Comparison of ENCODE assay signal across 1 cellular context in the genomic region with DNA sequence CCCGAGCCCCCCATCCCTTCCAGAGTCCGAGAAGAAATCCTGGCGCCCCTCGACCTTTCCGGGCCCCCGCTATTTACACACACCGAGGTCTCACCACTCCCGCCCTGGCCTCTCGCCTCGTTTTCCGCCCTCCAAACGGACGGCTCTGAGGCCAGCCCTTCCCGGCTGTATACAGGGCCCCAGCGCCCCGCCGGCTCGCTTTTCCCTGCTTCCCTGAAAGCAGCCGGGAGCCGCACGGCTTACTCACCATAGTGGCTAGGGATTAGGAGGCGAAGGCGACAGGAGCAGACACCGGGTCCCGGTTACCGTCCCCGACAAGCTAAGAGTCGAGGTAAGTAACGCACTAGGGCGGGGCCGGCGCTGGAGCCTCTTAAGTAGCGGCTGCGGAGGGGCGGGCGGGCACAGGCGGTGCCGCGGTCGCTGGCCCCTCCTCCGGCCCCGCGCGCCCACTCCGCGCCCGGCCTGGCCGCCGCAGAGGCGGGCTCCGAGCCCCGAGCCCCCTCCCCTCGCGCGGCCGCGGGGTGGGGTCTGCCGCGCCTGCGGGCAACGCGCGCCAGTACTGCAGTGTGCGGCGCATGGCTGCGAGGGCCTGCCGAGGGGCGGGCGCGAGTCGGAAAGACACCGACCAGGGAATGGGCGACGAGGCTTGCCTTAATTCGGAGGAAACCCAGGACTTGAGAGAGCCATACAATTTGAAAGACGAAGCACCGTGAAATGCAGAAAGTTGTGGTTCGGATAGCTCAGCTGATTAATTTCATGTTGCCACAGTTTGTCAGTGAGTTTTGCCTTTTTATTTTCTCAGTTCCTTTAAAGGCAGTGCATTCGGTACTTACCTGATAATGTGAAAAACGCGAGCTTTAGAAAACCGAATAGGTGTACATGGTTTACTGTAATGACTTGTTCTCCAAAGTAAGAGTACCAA.
TF ChIP-seq lines count a peak whose summit lies in the region.

A gene (minus strand): TSS at position 345 of the 922 bp plus-strand sequence. CDS start 95 bp downstream, at position 250.

TF ChIP-seq in HepG2, 621 proteins besides CTCF, POLR2A, EP300 and RAD21 (continued from another document and continues in another):
- TF ChIP-seq, protein P1, sequence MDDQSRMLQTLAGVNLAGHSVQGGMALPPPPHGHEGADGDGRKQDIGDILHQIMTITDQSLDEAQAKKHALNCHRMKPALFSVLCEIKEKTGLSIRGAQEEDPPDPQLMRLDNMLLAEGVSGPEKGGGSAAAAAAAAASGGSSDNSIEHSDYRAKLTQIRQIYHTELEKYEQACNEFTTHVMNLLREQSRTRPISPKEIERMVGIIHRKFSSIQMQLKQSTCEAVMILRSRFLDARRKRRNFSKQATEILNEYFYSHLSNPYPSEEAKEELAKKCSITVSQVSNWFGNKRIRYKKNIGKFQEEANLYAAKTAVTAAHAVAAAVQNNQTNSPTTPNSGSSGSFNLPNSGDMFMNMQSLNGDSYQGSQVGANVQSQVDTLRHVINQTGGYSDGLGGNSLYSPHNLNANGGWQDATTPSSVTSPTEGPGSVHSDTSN (CRISPR knock-in tag; IDR thresholded peaks at IDR 0.05; ENCODE audit: borderline replicate concordance), result 0 out of 2 replicates have a peak, but pooled peaks have one; percentile 65
- peak; percentile 55 for TF ChIP-seq ZBTB42 (CRISPR knock-in tag; IDR thresholded peaks at IDR 0.05)
- 0 out of 2 replicates have a peak, but pooled peaks have one; percentile 57 for TF ChIP-seq CBFB (CRISPR knock-in tag; IDR thresholded peaks at IDR 0.05)
- peak; percentile 67; the same call in 1 of the 2 replicates for TF ChIP-seq POLR2AphosphoS2 (IDR thresholded peaks at IDR 0.05; ENCODE audit: low read depth, low read length)
- peak; percentile 41; the same call in 1 of the 2 replicates for TF ChIP-seq REPIN1 (CRISPR knock-in tag; IDR thresholded peaks at IDR 0.05; ENCODE audit: borderline replicate concordance, low read depth)
- peak; percentile 65 for TF ChIP-seq ZNF232 (CRISPR knock-in tag; IDR thresholded peaks at IDR 0.05; ENCODE audit: borderline replicate concordance)
- peak; percentile 69 for TF ChIP-seq HNRNPLL (IDR thresholded peaks at IDR 0.05; ENCODE audit: low read depth, low read length, poor library complexity, severe bottlenecking)
- peak; percentile 76 for TF ChIP-seq ZNF501 (CRISPR knock-in tag; IDR thresholded peaks at IDR 0.05)
- TF ChIP-seq SP4 (CRISPR knock-in tag; IDR thresholded peaks at IDR 0.05), result peak; percentile 79
- peak; percentile 86 for TF ChIP-seq PHF8 (CRISPR knock-in tag; IDR thresholded peaks at IDR 0.05)
- TF ChIP-seq ZNF839 (CRISPR knock-in tag; IDR thresholded peaks at IDR 0.05; ENCODE audit: borderline replicate concordance), result no peak
- TF ChIP-seq TP53 (CRISPR knock-in tag; conservative IDR thresholded peaks at IDR 0.05), result no peak
- peak; percentile 89 for TF ChIP-seq SMAD9 (CRISPR knock-in tag; IDR thresholded peaks at IDR 0.05)
- TF ChIP-seq HNRNPL (IDR thresholded peaks at IDR 0.05; ENCODE audit: low read depth, low read length), result peak; percentile 86
- 0 out of 2 replicates have a peak, but pooled peaks have one; percentile 41 for TF ChIP-seq REXO4 (CRISPR knock-in tag; IDR thresholded peaks at IDR 0.05; ENCODE audit: borderline replicate concordance)
- TF ChIP-seq TAF1 (CRISPR knock-in tag; IDR thresholded peaks at IDR 0.05), result peak; percentile 88
- TF ChIP-seq KMT2A (CRISPR knock-in tag; IDR thresholded peaks at IDR 0.05), result peak; percentile 67; the same call in 1 of the 2 replicates
- TF ChIP-seq KLF6 (CRISPR knock-in tag; IDR thresholded peaks at IDR 0.05), result peak; percentile 94
- TF ChIP-seq ZMAT3 (CRISPR knock-in tag; conservative IDR thresholded peaks at IDR 0.05), result peak; percentile 34
- TF ChIP-seq KLF12 (CRISPR knock-in tag; IDR thresholded peaks at IDR 0.05; ENCODE audit: borderline replicate concordance), result peak; percentile 56; the same call in 1 of the 2 replicates
- TF ChIP-seq, protein P2, sequence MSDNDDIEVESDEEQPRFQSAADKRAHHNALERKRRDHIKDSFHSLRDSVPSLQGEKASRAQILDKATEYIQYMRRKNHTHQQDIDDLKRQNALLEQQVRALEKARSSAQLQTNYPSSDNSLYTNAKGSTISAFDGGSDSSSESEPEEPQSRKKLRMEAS (IDR thresholded peaks at IDR 0.05), result peak; percentile 98
- peak; percentile 15; the same call in 1 of the 2 replicates for TF ChIP-seq ZNF256 (CRISPR knock-in tag; conservative IDR thresholded peaks at IDR 0.05)
- peak; percentile 62; the same call in 1 of the 2 replicates for TF ChIP-seq EED (CRISPR knock-in tag; IDR thresholded peaks at IDR 0.05)
- TF ChIP-seq ERF (CRISPR knock-in tag; IDR thresholded peaks at IDR 0.05), result peak; percentile 87
- TF ChIP-seq DR1 (CRISPR knock-in tag; IDR thresholded peaks at IDR 0.05), result peak; percentile 90
- TF ChIP-seq, protein P3, sequence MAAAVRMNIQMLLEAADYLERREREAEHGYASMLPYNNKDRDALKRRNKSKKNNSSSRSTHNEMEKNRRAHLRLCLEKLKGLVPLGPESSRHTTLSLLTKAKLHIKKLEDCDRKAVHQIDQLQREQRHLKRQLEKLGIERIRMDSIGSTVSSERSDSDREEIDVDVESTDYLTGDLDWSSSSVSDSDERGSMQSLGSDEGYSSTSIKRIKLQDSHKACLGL (CRISPR knock-in tag; IDR thresholded peaks at IDR 0.05), result peak; percentile 44; the same call in 1 of the 2 replicates
- TF ChIP-seq ESRRA (CRISPR knock-in tag; IDR thresholded peaks at IDR 0.05; ENCODE audit: low read depth), result no peak
- peak; percentile 54; the same call in 1 of the 2 replicates for TF ChIP-seq ELF3 (CRISPR knock-in tag; IDR thresholded peaks at IDR 0.05)
- TF ChIP-seq SPEN (CRISPR knock-in tag; IDR thresholded peaks at IDR 0.05; ENCODE audit: low read depth), result peak; percentile 64
- TF ChIP-seq GABPB1 (CRISPR knock-in tag; IDR thresholded peaks at IDR 0.05), result peak; percentile 63; the same call in 1 of the 2 replicates
- 0 out of 2 replicates have a peak, but pooled peaks have one; percentile 59 for TF ChIP-seq ZNF674 (CRISPR knock-in tag; IDR thresholded peaks at IDR 0.05; ENCODE audit: low read depth)
- peak; percentile 27 for TF ChIP-seq PRMT3 (CRISPR knock-in tag; IDR thresholded peaks at IDR 0.05; ENCODE audit: borderline replicate concordance, low read depth)
- no peak; the same call in 1 of the 2 replicates for TF ChIP-seq ZNF776 (CRISPR knock-in tag; IDR thresholded peaks at IDR 0.05)
- TF ChIP-seq PCBP2 (optimal IDR thresholded peaks at IDR 0.05; ENCODE audit: low read depth, low read length, poor library complexity, severe bottlenecking), result no peak
- 0 out of 2 replicates have a peak, but pooled peaks have one; percentile 57 for TF ChIP-seq ZNF724P (CRISPR knock-in tag; IDR thresholded peaks at IDR 0.05; ENCODE audit: borderline replicate concordance)
- 0 out of 2 replicates have a peak, but pooled peaks have one; percentile 9 for TF ChIP-seq KDM4B (CRISPR knock-in tag; IDR thresholded peaks at IDR 0.05)
- TF ChIP-seq SUZ12 (IDR thresholded peaks at IDR 0.05; ENCODE audit: low read depth, low read length), result no peak
- TF ChIP-seq, protein P4, sequence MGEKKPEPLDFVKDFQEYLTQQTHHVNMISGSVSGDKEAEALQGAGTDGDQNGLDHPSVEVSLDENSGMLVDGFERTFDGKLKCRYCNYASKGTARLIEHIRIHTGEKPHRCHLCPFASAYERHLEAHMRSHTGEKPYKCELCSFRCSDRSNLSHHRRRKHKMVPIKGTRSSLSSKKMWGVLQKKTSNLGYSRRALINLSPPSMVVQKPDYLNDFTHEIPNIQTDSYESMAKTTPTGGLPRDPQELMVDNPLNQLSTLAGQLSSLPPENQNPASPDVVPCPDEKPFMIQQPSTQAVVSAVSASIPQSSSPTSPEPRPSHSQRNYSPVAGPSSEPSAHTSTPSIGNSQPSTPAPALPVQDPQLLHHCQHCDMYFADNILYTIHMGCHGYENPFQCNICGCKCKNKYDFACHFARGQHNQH (CRISPR knock-in tag; IDR thresholded peaks at IDR 0.05), result peak; percentile 63
- TF ChIP-seq TMF1 (CRISPR knock-in tag; IDR thresholded peaks at IDR 0.05; ENCODE audit: low read depth), result peak; percentile 63; the same call in 1 of the 2 replicates
- TF ChIP-seq ZNF768 (CRISPR knock-in tag; IDR thresholded peaks at IDR 0.05), result peak; percentile 41
- peak; percentile 41 for TF ChIP-seq ZSCAN9 (CRISPR knock-in tag; IDR thresholded peaks at IDR 0.05; ENCODE audit: borderline replicate concordance)
- TF ChIP-seq ZNF777 (CRISPR knock-in tag; IDR thresholded peaks at IDR 0.05), result peak; percentile 39
- no peak for TF ChIP-seq KLF9 (CRISPR knock-in tag; IDR thresholded peaks at IDR 0.05; ENCODE audit: low read depth)
- TF ChIP-seq ZNF547 (CRISPR knock-in tag; IDR thresholded peaks at IDR 0.05), result no peak; the same call in 1 of the 2 replicates
- TF ChIP-seq, protein P5, sequence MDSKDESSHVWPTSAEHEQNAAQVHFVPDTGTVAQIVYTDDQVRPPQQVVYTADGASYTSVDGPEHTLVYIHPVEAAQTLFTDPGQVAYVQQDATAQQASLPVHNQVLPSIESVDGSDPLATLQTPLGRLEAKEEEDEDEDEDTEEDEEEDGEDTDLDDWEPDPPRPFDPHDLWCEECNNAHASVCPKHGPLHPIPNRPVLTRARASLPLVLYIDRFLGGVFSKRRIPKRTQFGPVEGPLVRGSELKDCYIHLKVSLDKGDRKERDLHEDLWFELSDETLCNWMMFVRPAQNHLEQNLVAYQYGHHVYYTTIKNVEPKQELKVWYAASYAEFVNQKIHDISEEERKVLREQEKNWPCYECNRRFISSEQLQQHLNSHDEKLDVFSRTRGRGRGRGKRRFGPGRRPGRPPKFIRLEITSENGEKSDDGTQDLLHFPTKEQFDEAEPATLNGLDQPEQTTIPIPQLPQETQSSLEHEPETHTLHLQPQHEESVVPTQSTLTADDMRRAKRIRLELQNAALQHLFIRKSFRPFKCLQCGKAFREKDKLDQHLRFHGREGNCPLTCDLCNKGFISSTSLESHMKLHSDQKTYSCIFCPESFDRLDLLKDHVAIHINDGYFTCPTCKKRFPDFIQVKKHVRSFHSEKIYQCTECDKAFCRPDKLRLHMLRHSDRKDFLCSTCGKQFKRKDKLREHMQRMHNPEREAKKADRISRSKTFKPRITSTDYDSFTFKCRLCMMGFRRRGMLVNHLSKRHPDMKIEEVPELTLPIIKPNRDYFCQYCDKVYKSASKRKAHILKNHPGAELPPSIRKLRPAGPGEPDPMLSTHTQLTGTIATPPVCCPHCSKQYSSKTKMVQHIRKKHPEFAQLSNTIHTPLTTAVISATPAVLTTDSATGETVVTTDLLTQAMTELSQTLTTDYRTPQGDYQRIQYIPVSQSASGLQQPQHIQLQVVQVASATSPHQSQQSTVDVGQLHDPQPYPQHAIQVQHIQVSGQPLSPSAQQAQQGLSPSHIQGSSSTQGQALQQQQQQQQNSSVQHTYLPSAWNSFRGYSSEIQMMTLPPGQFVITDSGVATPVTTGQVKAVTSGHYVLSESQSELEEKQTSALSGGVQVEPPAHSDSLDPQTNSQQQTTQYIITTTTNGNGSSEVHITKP (CRISPR knock-in tag; IDR thresholded peaks at IDR 0.05; ENCODE audit: low read depth), result 0 out of 2 replicates have a peak, but pooled peaks have one; percentile 6
- peak; percentile 53; the same call in 1 of the 2 replicates for TF ChIP-seq SOX13 (IDR thresholded peaks at IDR 0.05)
- no peak for TF ChIP-seq SOX13 (CRISPR knock-in tag; conservative IDR thresholded peaks at IDR 0.05 in 1 of 2, IDR thresholded peaks at IDR 0.05 in 1 of 2)
- peak; percentile 70 for TF ChIP-seq ZFX (CRISPR knock-in tag; IDR thresholded peaks at IDR 0.05; ENCODE audit: low read depth)
- TF ChIP-seq ZBTB7A (CRISPR knock-in tag; IDR thresholded peaks at IDR 0.05), result peak; percentile 84
- TF ChIP-seq, protein P6, sequence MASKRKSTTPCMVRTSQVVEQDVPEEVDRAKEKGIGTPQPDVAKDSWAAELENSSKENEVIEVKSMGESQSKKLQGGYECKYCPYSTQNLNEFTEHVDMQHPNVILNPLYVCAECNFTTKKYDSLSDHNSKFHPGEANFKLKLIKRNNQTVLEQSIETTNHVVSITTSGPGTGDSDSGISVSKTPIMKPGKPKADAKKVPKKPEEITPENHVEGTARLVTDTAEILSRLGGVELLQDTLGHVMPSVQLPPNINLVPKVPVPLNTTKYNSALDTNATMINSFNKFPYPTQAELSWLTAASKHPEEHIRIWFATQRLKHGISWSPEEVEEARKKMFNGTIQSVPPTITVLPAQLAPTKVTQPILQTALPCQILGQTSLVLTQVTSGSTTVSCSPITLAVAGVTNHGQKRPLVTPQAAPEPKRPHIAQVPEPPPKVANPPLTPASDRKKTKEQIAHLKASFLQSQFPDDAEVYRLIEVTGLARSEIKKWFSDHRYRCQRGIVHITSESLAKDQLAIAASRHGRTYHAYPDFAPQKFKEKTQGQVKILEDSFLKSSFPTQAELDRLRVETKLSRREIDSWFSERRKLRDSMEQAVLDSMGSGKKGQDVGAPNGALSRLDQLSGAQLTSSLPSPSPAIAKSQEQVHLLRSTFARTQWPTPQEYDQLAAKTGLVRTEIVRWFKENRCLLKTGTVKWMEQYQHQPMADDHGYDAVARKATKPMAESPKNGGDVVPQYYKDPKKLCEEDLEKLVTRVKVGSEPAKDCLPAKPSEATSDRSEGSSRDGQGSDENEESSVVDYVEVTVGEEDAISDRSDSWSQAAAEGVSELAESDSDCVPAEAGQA (IDR thresholded peaks at IDR 0.05; ENCODE audit: low read depth), result 0 out of 2 replicates have a peak, but pooled peaks have one; percentile 35
- TF ChIP-seq, protein P6 (CRISPR knock-in tag; IDR thresholded peaks at IDR 0.05; ENCODE audit: borderline replicate concordance), result no peak
- 0 out of 2 replicates have a peak, but pooled peaks have one; percentile 75 for TF ChIP-seq CAMTA2 (CRISPR knock-in tag; IDR thresholded peaks at IDR 0.05; ENCODE audit: borderline replicate concordance)
- peak; percentile 13; the same call in 1 of the 2 replicates for TF ChIP-seq HDAC1 (CRISPR knock-in tag; IDR thresholded peaks at IDR 0.05)
- TF ChIP-seq MED1 (CRISPR knock-in tag; IDR thresholded peaks at IDR 0.05), result peak; percentile 30; the same call in 1 of the 2 replicates
- TF ChIP-seq MIXL1 (CRISPR knock-in tag; IDR thresholded peaks at IDR 0.05), result peak; percentile 35; the same call in 1 of the 2 replicates
